ENCODE assay signal across 17 cellular contexts in the genomic region with DNA sequence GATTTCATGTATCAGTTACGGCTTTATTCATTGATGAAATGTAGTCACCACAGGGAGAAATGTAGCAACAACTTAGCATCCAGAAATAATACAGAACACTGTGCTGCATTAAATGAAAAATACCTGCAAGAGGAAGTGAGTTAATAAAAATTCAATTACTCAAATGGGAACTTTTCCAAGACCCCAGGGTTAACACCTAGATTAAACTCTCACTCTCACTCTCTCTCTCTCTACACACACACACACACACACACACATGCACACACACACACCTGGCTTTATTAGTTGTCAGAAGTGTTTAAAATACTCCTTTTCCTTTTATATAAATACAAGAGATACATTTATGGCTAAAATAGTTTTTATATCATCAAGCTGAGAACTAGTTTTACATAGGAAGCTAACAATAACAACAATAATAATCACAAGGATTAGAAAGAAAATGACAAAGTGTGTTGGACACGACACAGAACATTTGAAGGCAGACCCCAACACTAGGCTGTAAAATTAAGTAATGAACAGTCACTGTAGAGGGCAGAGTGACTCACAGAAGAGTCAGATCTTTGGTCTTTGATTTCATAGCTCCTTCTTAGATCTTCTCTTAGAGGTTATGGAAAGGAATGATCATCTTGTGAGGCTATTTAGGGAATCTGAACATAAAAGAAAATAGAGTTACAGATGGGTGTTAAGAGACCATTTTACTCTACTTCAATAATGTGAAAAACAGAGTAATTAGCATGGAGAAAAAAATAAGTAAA.
DNase-seq lines count a peak whose midpoint lies in the region; ATAC-seq, FAIRE-seq and TF ChIP-seq lines count a peak whose summit lies in the region.
"Had no signal": no experiment of that assay in that cellular context is flagged by ENCODE, and none has a peak within 500 bp of the region (broad histone marks: within the 10 kb centered on the region; RNA-seq: fewer than 3 reads in every experiment).

No MANE protein-coding gene starts in this region.

- H4K5ac ChIP-seq in IMR-90 (ENCODE audit: low read depth, low read length): no peak overlapping the region
- peak overlapping the region; percentile 86 for H4K5ac ChIP-seq in H1 (ENCODE audit: insufficient read length, low read depth, low read length)

- CTCF ChIA-PET in IMR-90 (lab: Yijun Ruan, JAX): interaction anchor here (0.6 kb wide), 1 partner anchor 35 kb away, joined by 3 read pairs; no protein-coding TSS in a partner anchor
- CTCF ChIA-PET in H1 (lab: Charles Lee; ENCODE audit: partially characterized antibody): interaction anchor here (0.6 kb wide), 1 partner anchor 191 kb away, joined by 3 read pairs; no protein-coding TSS in a partner anchor

- H3K4me1 ChIP-seq in IMR-90 (ENCODE audit: control insufficient read depth, insufficient read depth, low read length) (no peaks in the 10 kb centered on the region; the same call in 1 of the 2 replicates), H1 (replicated peaks in 1 of 4; ENCODE audit: control insufficient read depth in 3 of 4, insufficient read depth in 4 of 4, low read length in 3 of 4) (peaks cover 0 to 34% (median 7%) of the 10 kb centered on the region in 4 experiments; a peak in 4 of 7 replicates)
- H3K4me1 ChIP-seq: upper lobe of right lung had no signal

- FAIRE-seq in D721Med (lab: Jason Lieb, UNC) (peak; percentile 55), H1 (lab: Jason Lieb, UNC) (no peak)
- FAIRE-seq: frontal cortex had no signal

- H3K4me2 ChIP-seq in IMR-90 (ENCODE audit: low read depth, low read length) (no peak overlapping the region), H1 (ENCODE audit: insufficient read depth in 1 of 2, low read depth in 2 of 2, low read length in 2 of 2) (peak overlapping the region; percentile 15 to 63; a peak in 2 of 4 replicates)

- H2AFZ ChIP-seq in IMR-90 (replicated peaks; ENCODE audit: low read length, poor library complexity): no peak overlapping the region
- H2AFZ ChIP-seq in H1 (ENCODE audit: low read length): no peak overlapping the region

- H2AK5ac ChIP-seq in IMR-90 (ENCODE audit: low read depth, low read length) (no peak overlapping the region), H1 (ENCODE audit: low read depth, low read length) (no peak overlapping the region)

- H3K14ac ChIP-seq in IMR-90 (replicated peaks; ENCODE audit: low read depth, low read length) (no peak overlapping the region), H1 (ENCODE audit: insufficient read length) (no peak overlapping the region)

- H3K27me3 ChIP-seq in IMR-90 (ENCODE audit: control insufficient read depth, insufficient read depth, low read length) (no peaks in the 10 kb centered on the region), H1 (replicated peaks in 1 of 4; ENCODE audit: control insufficient read depth in 3 of 4, extremely low read depth in 1 of 4, insufficient read depth in 3 of 4, low read length in 3 of 4) (no peaks in the 10 kb centered on the region)
- H3K27me3 ChIP-seq: dorsolateral prefrontal cortex, upper lobe of right lung had no signal

- POLR2A ChIA-PET in IMR-90 (lab: Charles Lee; ENCODE audit: unreplicated experiment): no interaction called here
- POLR2A ChIA-PET in H1 (lab: Charles Lee; ENCODE audit: partially characterized antibody): no interaction called here

- no peak overlapping the region for H3K4ac ChIP-seq in IMR-90 (ENCODE audit: low read depth, low read length)
- H3K4ac ChIP-seq in H1 (replicated peaks; ENCODE audit: insufficient read length, low read depth, low read length): no peak overlapping the region

- H3K56ac ChIP-seq in IMR-90 (ENCODE audit: extremely low read depth, insufficient read depth, low read length) (no peak overlapping the region), H1 (replicated peaks; ENCODE audit: insufficient read length, low read depth, low read length) (no peak overlapping the region)

- H3K9me3 ChIP-seq in IMR-90 (ENCODE audit: control insufficient read depth, insufficient read depth, low read length): no peaks in the 10 kb centered on the region
- H3K9me3 ChIP-seq in H1 (ENCODE audit: insufficient read depth in 2 of 2, low read depth in 1 of 2, low read length in 1 of 2): no peaks in the 10 kb centered on the region
- H3K9me3 ChIP-seq: upper lobe of right lung had no signal

- H3K79me1 ChIP-seq in IMR-90 (ENCODE audit: low read depth in 1 of 2, low read length in 2 of 2): no peaks in the 10 kb centered on the region
- no peaks in the 10 kb centered on the region for H3K79me1 ChIP-seq in H1 (ENCODE audit: low read depth, low read length)

- H2BK20ac ChIP-seq in IMR-90 (ENCODE audit: low read depth, low read length) (no peak overlapping the region), H1 (ENCODE audit: low read length) (peak overlapping the region; percentile 63; the same call in 1 of the 2 replicates)

- no peaks in the 10 kb centered on the region for H4K20me1 ChIP-seq in IMR-90 (ENCODE audit: insufficient read depth, low read length)
- H4K20me1 ChIP-seq in H1 (replicated peaks in 1 of 2; ENCODE audit: control insufficient read depth in 1 of 2, insufficient read depth in 2 of 2, low read length in 2 of 2): no peaks in the 10 kb centered on the region

- ATAC-seq in IMR-90 (ENCODE audit: low read depth): peak; percentile 73
- ATAC-seq: left cardiac atrium; naive thymus-derived CD4-positive, alpha-beta T cell; upper lobe of right lung had no signal

- TF ChIP-seq POLR2A in IMR-90 (IDR thresholded peaks at IDR 0.05; ENCODE audit: low read depth, low read length) (no peak), H1 (IDR thresholded peaks at IDR 0.05; ENCODE audit: control extremely low read depth in 1 of 2, low read depth in 2 of 2, low read length in 2 of 2) (no peak)

- H3K4me3 ChIP-seq in IMR-90 (ENCODE audit: insufficient read depth, low read depth, low read length): no peak overlapping the region
- no peak overlapping the region for H3K4me3 ChIP-seq in H1 (ENCODE audit: extremely low read depth in 1 of 4, insufficient read depth in 2 of 4, low read depth in 3 of 4, low read length in 4 of 4)
- H3K4me3 ChIP-seq: dorsolateral prefrontal cortex, upper lobe of right lung had no signal

- no peak overlapping the region for H2BK15ac ChIP-seq in IMR-90 (ENCODE audit: low read depth, low read length)
- H2BK15ac ChIP-seq in H1 (ENCODE audit: low read length): no peak overlapping the region

- H3K79me2 ChIP-seq in H1 (ENCODE audit: control insufficient read depth in 1 of 2, insufficient read depth in 2 of 2, low read length in 2 of 2): no peaks in the 10 kb centered on the region

- H3K27ac ChIP-seq in IMR-90 (ENCODE audit: insufficient read depth, low read length) (no peak overlapping the region), H1 (ENCODE audit: low read depth, low read length) (no peak overlapping the region)
- H3K27ac ChIP-seq: dorsolateral prefrontal cortex, upper lobe of right lung had no signal

- in situ Hi-C loops in IMR-90 (cut with MboI; ENCODE audit: low sequenced_read_pairs): no loop called here

- H3K9ac ChIP-seq in IMR-90 (ENCODE audit: low read depth, low read length) (no peak overlapping the region), H1 (replicated peaks in 1 of 4; ENCODE audit: extremely low read depth in 1 of 4, low read depth in 3 of 4, low read length in 3 of 4) (no peak overlapping the region)

- no peaks in the 10 kb centered on the region for H3K9me1 ChIP-seq in IMR-90 (ENCODE audit: insufficient read depth, low read length)

- H2BK12ac ChIP-seq in H1 (ENCODE audit: low read depth, low read length): no peak overlapping the region

- H4K8ac ChIP-seq in IMR-90 (ENCODE audit: low read depth in 2 of 2, low read length in 2 of 2) (no peak overlapping the region), H1 (ENCODE audit: extremely low read depth, insufficient read depth, low read length) (no peak overlapping the region)

- TF ChIP-seq RAD21 in IMR-90 (IDR thresholded peaks at IDR 0.05; ENCODE audit: low read length) (no peak), H1 (IDR thresholded peaks at IDR 0.05 in 1 of 2, conservative IDR thresholded peaks at IDR 0.05 in 1 of 2; ENCODE audit: low read depth in 2 of 2, low read length in 2 of 2) (peak; percentile 0 to 7; a peak in 1 of 4 replicates)

- H2BK5ac ChIP-seq in IMR-90 (ENCODE audit: low read depth, low read length, poor library complexity, severe bottlenecking): no peak overlapping the region
- H2BK5ac ChIP-seq in H1 (ENCODE audit: low read depth, low read length): no peak overlapping the region

- TF ChIP-seq CTCF in D721Med (IDR thresholded peaks at IDR 0.05; ENCODE audit: insufficient read depth, missing control alignments) (no peak), IMR-90 (conservative IDR thresholded peaks at IDR 0.05; ENCODE audit: low read depth, low read length) (no peak), H1 (IDR thresholded peaks at IDR 0.05; ENCODE audit: control extremely low read depth in 1 of 3, insufficient read depth in 1 of 3, low read depth in 1 of 3, low read length in 3 of 3) (no peak)

- no CpG with 5 or more reads among the region's 2 CpGs for WGBS in IMR-90 (ENCODE audit: extremely low coverage in 2 of 2, insufficient read length in 1 of 2), 2 experiments
- 83% methylated on average over 2 of the region's 2 CpGs; no CpG with 5 or more reads in 1 of the 2 experiments for WGBS in H1 (ENCODE audit: extremely low coverage in 1 of 2, insufficient coverage in 1 of 2, insufficient read length in 1 of 2, insufficient replicate concordance in 2 of 2, low coverage in 1 of 2, low lambda C conversion rate in 2 of 2, missing lambda C conversion rate in 1 of 2), 2 experiments

- no peak overlapping the region for H2AK9ac ChIP-seq in IMR-90 (replicated peaks; ENCODE audit: low read depth, low read length, poor library complexity)

- H3K23ac ChIP-seq in IMR-90 (ENCODE audit: low read depth, low read length) (no peak overlapping the region), H1 (ENCODE audit: insufficient read length) (no peak overlapping the region)

- no peak for TF ChIP-seq EP300 in H1 (IDR thresholded peaks at IDR 0.05; ENCODE audit: borderline replicate concordance in 1 of 2, low read depth in 2 of 2, low read length in 2 of 2)

- H3K36me3 ChIP-seq in IMR-90 (ENCODE audit: control insufficient read depth, insufficient read depth, low read length) (no peaks in the 10 kb centered on the region), H1 (ENCODE audit: control insufficient read depth in 2 of 4, insufficient read depth in 4 of 4, low read length in 3 of 4) (no peaks in the 10 kb centered on the region)
- H3K36me3 ChIP-seq: upper lobe of right lung had no signal

- dilution Hi-C loops in IMR-90 (cut with HindIII; ENCODE audit: low sequenced_read_pairs, unreplicated experiment): no loop called here

- DNase-seq in D721Med (ENCODE audit: insufficient read length, low spot score) (no peak), IMR-90 (peak; percentile 46), H1 (ENCODE audit: low read depth in 1 of 2, low spot score in 2 of 2) (no peak), left kidney (ENCODE audit: low read depth, low spot score) (peak; percentile 20), NCI-H2227 (lab: John Stamatoyannopoulos, UW; ENCODE audit: unreplicated experiment) (no peak), NCI-H2029 (lab: John Stamatoyannopoulos, UW) (no peak), NOMO-1 treated with DMSO at 0.1 percent for 48 hours (lab: John Stamatoyannopoulos, UW; ENCODE audit: unreplicated experiment) (no peak)
- DNase-seq in activated CD4-positive, alpha-beta T cell treated with anti-CD3 and anti-CD28 coated beads, Interleukin-2, amount 50 U/mL, for 48 hours: no peak
- DNase-seq: activated CD4-positive, alpha-beta T cell treated with anti-CD3 and anti-CD28 coated beads, Interleukin-2, amount 50 U/mL, for 1 hour; DMS53; dorsolateral prefrontal cortex; left cardiac atrium; naive thymus-derived CD4-positive, alpha-beta T cell; NCI-H1092; stimulated activated CD4-positive, alpha-beta T cell treated with anti-CD3 and anti-CD28 coated beads, Interleukin-2, amount 100 ng/mL, for 48 hours; upper lobe of right lung had no signal

- H3K18ac ChIP-seq in IMR-90 (ENCODE audit: low read depth, low read length) (no peak overlapping the region), H1 (ENCODE audit: extremely low read depth, low read length) (no peak overlapping the region; the same call in 1 of the 2 replicates)

- BruUV-seq in IMR-90 (replicated peaks; lab: Mats Ljungman, UMichigan): no TSS peak

- intact Hi-C loops in IMR-90 (cut with micrococcal nuclease): no loop called here

- no peaks in the 10 kb centered on the region for H3K23me2 ChIP-seq in H1 (ENCODE audit: low read depth, low read length)

- H4K91ac ChIP-seq in IMR-90 (ENCODE audit: insufficient read depth, low read depth, low read length) (no peak overlapping the region), H1 (replicated peaks; ENCODE audit: insufficient read length, low read length) (no peak overlapping the region)

- no peak overlapping the region for H2BK120ac ChIP-seq in IMR-90 (ENCODE audit: low read depth, low read length)
- H2BK120ac ChIP-seq in H1 (replicated peaks; ENCODE audit: low read depth, low read length): peak overlapping the region; percentile 81

Comparison
In these comparisons a context has a peak if more than half of its experiments do, and no peak if none do; other contexts are left out.
1. DNase-seq: peak in IMR-90 (single experiment) and left kidney (single experiment); none in D721Med (single experiment), H1 (0 of 2), NCI-H2227 (single experiment), NCI-H2029 (single experiment), NOMO-1 treated with DMSO at 0.1 percent for 48 hours (single experiment) and activated CD4-positive, alpha-beta T cell treated with anti-CD3 and anti-CD28 coated beads, Interleukin-2, amount 50 U/mL, for 48 hours (0 of 2).